Comparison of ENCODE assay signal across 1 cellular context in genomic region chr6:108164537-108164814, GRCh38.
TF ChIP-seq lines count a peak whose summit lies in the region.

No MANE protein-coding gene starts in this region.

TF ChIP-seq in IMR-90, 13 proteins besides CTCF, POLR2A, EP300 and RAD21:
- no peak for TF ChIP-seq NFE2L2 (IDR thresholded peaks at IDR 0.05; ENCODE audit: low read depth, low read length)
- no peak for TF ChIP-seq RCOR1 (IDR thresholded peaks at IDR 0.05; ENCODE audit: insufficient replicate concordance, low read length)
- TF ChIP-seq FOS (IDR thresholded peaks at IDR 0.05; ENCODE audit: low read depth, low read length) = no peak
- TF ChIP-seq SMC3 (IDR thresholded peaks at IDR 0.05; ENCODE audit: low read depth, low read length) = no peak
- TF ChIP-seq MXI1 (IDR thresholded peaks at IDR 0.05; ENCODE audit: borderline replicate concordance, low read depth, low read length) = no peak
- no peak for TF ChIP-seq USF2 (IDR thresholded peaks at IDR 0.05; ENCODE audit: low read depth, low read length)
- TF ChIP-seq ELK1 (IDR thresholded peaks at IDR 0.05; ENCODE audit: borderline replicate concordance, low read depth, low read length) = no peak
- no peak for TF ChIP-seq BHLHE40 (IDR thresholded peaks at IDR 0.05; ENCODE audit: low read depth, low read length)
- no peak for TF ChIP-seq MAZ (IDR thresholded peaks at IDR 0.05; ENCODE audit: borderline replicate concordance, low read depth, low read length)
- TF ChIP-seq MAFK (IDR thresholded peaks at IDR 0.05; ENCODE audit: low read depth, low read length) = no peak
- no peak for TF ChIP-seq CHD1 (IDR thresholded peaks at IDR 0.05; ENCODE audit: low read depth, low read length)
- no peak for TF ChIP-seq CEBPB (IDR thresholded peaks at IDR 0.05; ENCODE audit: low read depth, low read length)
- no peak for TF ChIP-seq RFX5 (IDR thresholded peaks at IDR 0.05; ENCODE audit: low read depth, low read length)
TF ChIP-seq in IMR-90: peak in this region for 0.
